8 cellular contexts compared by ENCODE assay signal in the genomic region with DNA sequence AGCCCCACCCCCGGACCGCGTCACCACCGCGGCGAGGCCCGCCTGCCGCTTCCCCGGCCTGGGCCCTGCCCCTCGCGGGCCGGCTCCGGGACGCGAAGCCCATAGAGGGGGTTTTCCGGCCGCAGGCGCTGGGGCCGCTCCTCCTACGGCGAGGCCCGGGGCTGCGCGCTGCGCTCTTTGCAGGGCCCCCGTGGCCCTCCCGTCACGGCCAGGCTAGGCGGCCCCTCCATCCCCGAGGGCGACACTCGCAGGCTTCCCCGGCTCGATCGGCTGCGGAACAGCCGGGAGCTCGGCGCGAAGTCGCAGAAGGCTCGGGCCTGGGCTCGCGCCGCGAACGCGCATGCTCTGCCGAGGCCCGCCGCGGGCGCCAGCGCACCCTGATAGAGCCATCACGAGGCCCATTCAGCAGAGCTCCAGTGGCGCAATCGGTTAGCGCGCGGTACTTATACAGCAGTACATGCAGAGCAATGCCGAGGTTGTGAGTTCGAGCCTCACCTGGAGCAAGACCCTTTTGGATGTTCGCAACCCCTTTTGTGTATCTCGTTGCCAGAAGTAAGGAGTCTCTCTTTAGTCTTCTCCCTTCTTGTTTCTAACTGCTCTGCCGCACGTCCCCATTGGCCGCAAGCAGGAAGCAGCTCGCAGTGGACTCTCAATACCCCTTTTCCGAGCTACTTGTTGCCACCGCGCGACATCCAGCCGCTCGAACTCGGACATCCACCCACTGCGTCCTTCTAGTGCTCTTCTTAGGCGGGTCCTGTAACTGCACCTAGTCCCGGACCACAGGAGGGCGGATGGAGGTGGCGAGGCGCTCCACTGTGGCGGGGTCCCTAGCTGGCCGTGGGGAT. TPM values are rescaled to one million over a fixed set of nuclear protein-coding genes. Genes with fewer than 3 reads are reported as not detected.
A peak's percentile ranks its signal among the peaks of the same experiment; 100 is the strongest.
DNase-seq lines count a peak whose midpoint lies in the region; ATAC-seq, FAIRE-seq and TF ChIP-seq lines count a peak whose summit lies in the region.

No MANE protein-coding gene starts in this region.

- CTCF ChIA-PET in AG04450 (lab: Charles Lee): interaction anchor here (0.8 to 1.4 kb wide), 4 partner anchors 16 to 419 kb away, joined by 3 to 5 read pairs (median 3); no protein-coding TSS in a partner anchor

- POLR2A ChIA-PET in AG04450 (lab: Yijun Ruan, JAX): interaction anchor here (0.6 to 2.5 kb wide), 12 partner anchors 9 to 785 kb away, joined by 3 to 11 read pairs (median 5); a partner anchor contains a TSS

- H3K36me3 ChIP-seq in bronchial epithelial cell (ENCODE audit: control insufficient read depth, insufficient read depth, low read length): no peaks in the 10 kb centered on the region

- DNase-seq in AG04450 (ENCODE audit: low read depth, low spot score) (peak; percentile 93), NCI-H2196 treated with DMSO at 0.1 percent for 48 hours (lab: John Stamatoyannopoulos, UW; ENCODE audit: unreplicated experiment) (peak; percentile 81), bronchial epithelial cell (ENCODE audit: low read depth) (peak; percentile 91), iris pigment epithelial cell (ENCODE audit: low read depth) (peak; percentile 94)
- peak; percentile 92 to 97 for DNase-seq in stimulated activated CD4-positive, alpha-beta T cell treated with anti-CD3 and anti-CD28 coated beads, Interleukin-12 subunit alpha, Interleukin-12 subunit beta, amount 100 ng/mL, for 24 hours (ENCODE audit: low read depth in 2 of 2)

- no peak for TF ChIP-seq CTCF in AG04450 (IDR thresholded peaks at IDR 0.05; ENCODE audit: low read depth, low read length)
- no peak for TF ChIP-seq CTCF in WI38 (IDR thresholded peaks at IDR 0.05; ENCODE audit: low read depth, low read length)
- no peak for TF ChIP-seq CTCF in bronchial epithelial cell (IDR thresholded peaks at IDR 0.05; ENCODE audit: insufficient read depth, low read length, severe bottlenecking)

- ATAC-seq in GM18873 (IDR thresholded peaks at IDR 0.05; ENCODE audit: low FRiP score, unreplicated experiment): peak; percentile 71
- ATAC-seq in HG03139 (IDR thresholded peaks at IDR 0.05; ENCODE audit: unreplicated experiment): peak; percentile 70

- peak overlapping the region; percentile 94 for H3K27ac ChIP-seq in AG04450 (ENCODE audit: low read depth, low read length)

- H3K9me3 ChIP-seq in AG04450 (ENCODE audit: control insufficient read depth, insufficient read depth, low read length): no peaks in the 10 kb centered on the region

- H3K27me3 ChIP-seq in AG04450 (ENCODE audit: control insufficient read depth, insufficient read depth, low read length) (no peaks in the 10 kb centered on the region), bronchial epithelial cell (ENCODE audit: control insufficient read depth, insufficient read depth, low read length) (no peaks in the 10 kb centered on the region)

- no peak for FAIRE-seq in bronchial epithelial cell (lab: Jason Lieb, UNC)

- H3K4me3 ChIP-seq in AG04450 (ENCODE audit: low read depth, low read length): peak overlapping the region; percentile 71
- peak overlapping the region; percentile 66 for H3K4me3 ChIP-seq in WI38 (ENCODE audit: low read depth, low read length)
- peak overlapping the region; percentile 53 for H3K4me3 ChIP-seq in bronchial epithelial cell (ENCODE audit: low read depth, low read length)

RNA-seq across cellular contexts. Expression of a gene that starts 18.0 kb away (rescaled TPM):
- 3.1 and 4.2 TPM in 2 replicates for polyA plus RNA-seq in AG04450 (2011; rRNA removed)
- polyA minus RNA-seq in AG04450 (2011; rRNA and poly(A)+ RNA removed): 3.5 and 3.9 TPM in 2 replicates
- 0.38 TPM in 1 of 2 replicates, not detected in the other for total RNA-seq in bronchial epithelial cell

RNA-seq across cellular contexts. Expression of a gene that starts 46.4 kb away (rescaled TPM):
- polyA plus RNA-seq in AG04450 (2011; rRNA removed): 0.27 and 0.37 TPM in 2 replicates
- 0.26 and 0.32 TPM in 2 replicates for polyA minus RNA-seq in AG04450 (2011; rRNA and poly(A)+ RNA removed)
- total RNA-seq in bronchial epithelial cell: not detected in 2 replicates

Comparison
In these comparisons a context has a peak if more than half of its experiments do, and no peak if none do; other contexts are left out.
1. Peak in every context shown above with its lines: DNase-seq, ATAC-seq, H3K4me3 ChIP-seq and H3K27ac ChIP-seq.